In genomic region chr6:24565196-24565595, GRCh38 we compare ENCODE assay signal across 5 cellular contexts.
"Had no signal": no experiment of that assay in that cellular context is flagged by ENCODE, and none has a peak within 500 bp of the region (broad histone marks: within the 10 kb centered on the region; RNA-seq: fewer than 3 reads in every experiment).

No MANE protein-coding gene starts in this region.

- H3K27ac ChIP-seq: HL-60 had no signal

- H3K4me3 ChIP-seq: K562 had no signal

- DNase-seq: IMR-90, KBM-7, KG1 had no signal
